8 cellular contexts compared by ENCODE assay signal in genomic region chr19:2782936-2783780, GRCh38. TPM values are rescaled to one million over a fixed set of nuclear protein-coding genes. Genes with fewer than 3 reads are reported as not detected.
DNase-seq lines count a peak whose midpoint lies in the region; ATAC-seq, FAIRE-seq and TF ChIP-seq lines count a peak whose summit lies in the region.

Gene SGTA (minus strand): TSS chr19:2783273. CDS start chr19:2769068, 14,205 bp downstream.

- H3K36me3 ChIP-seq in trophoblast cell (ENCODE audit: control insufficient read depth in 1 of 2, insufficient read depth in 2 of 2, low read length in 2 of 2) (peaks cover 14% of the 10 kb centered on the region in 2 experiments), transverse colon (no peaks in the 10 kb centered on the region)

- peak within 1 kb of the TSS; percentile 100 for H2AK5ac ChIP-seq in trophoblast cell (ENCODE audit: low read length)

- peak; percentile 32 to 70 (median 49) for TF ChIP-seq CTCF in transverse colon (IDR thresholded peaks at IDR 0.05)

- peak within 1 kb of the TSS; percentile 95 for H2BK120ac ChIP-seq in trophoblast cell (ENCODE audit: insufficient read depth, low read length, poor library complexity)

- no peaks in the 10 kb centered on the region for H3K9me3 ChIP-seq in trophoblast cell (ENCODE audit: insufficient read depth, low read depth, low read length)
- no peaks in the 10 kb centered on the region for H3K9me3 ChIP-seq in transverse colon

- H3K4me3 ChIP-seq in trophoblast cell (ENCODE audit: low read depth, low read length) (peak within 1 kb of the TSS; percentile 90), transverse colon (peak within 1 kb of the TSS; percentile 88 to 100 (median 98))

- TF ChIP-seq EP300 in transverse colon (IDR thresholded peaks at IDR 0.05; ENCODE audit: low read depth) = peak; percentile 28

- H3K27me3 ChIP-seq in trophoblast cell (ENCODE audit: insufficient read depth, low read length) (no peaks in the 10 kb centered on the region), transverse colon (no peaks in the 10 kb centered on the region)

- H2BK12ac ChIP-seq in trophoblast cell (ENCODE audit: low read length) = peak within 1 kb of the TSS; percentile 35

- H3K79me2 ChIP-seq in trophoblast cell (ENCODE audit: control insufficient read depth, insufficient read depth, low read length, poor library complexity) = peaks cover 49% of the 10 kb centered on the region

- H3K18ac ChIP-seq in trophoblast cell (ENCODE audit: low read length) = peak within 1 kb of the TSS; percentile 97

- H3K14ac ChIP-seq in trophoblast cell (ENCODE audit: low read length) = peak within 1 kb of the TSS; percentile 98

- peak within 1 kb of the TSS; percentile 94 for H2BK5ac ChIP-seq in trophoblast cell (ENCODE audit: low read depth, low read length, poor library complexity)

- peak within 1 kb of the TSS; percentile 100 for H3K4ac ChIP-seq in trophoblast cell (ENCODE audit: low read depth, low read length)

- WGBS in adipose tissue, 3 donors = 0 to 1% (median 1%) methylated on average over 62 to 68 of the region's 68 CpGs
- no CpG with 5 or more reads among the region's 68 CpGs for WGBS in trophoblast cell (ENCODE audit: extremely low coverage, insufficient coverage, insufficient read length)
- 0 to 1% methylated on average over 2 to 43 of the region's 68 CpGs for WGBS in transverse colon (ENCODE audit: low coverage in 1 of 2), 2 donors

- H3K27ac ChIP-seq in adipose tissue (ENCODE audit: low read depth, low read length) (no peak within 1 kb of the TSS), trophoblast cell (ENCODE audit: low read depth, low read length) (peak within 1 kb of the TSS; percentile 32), transverse colon (peak within 1 kb of the TSS; percentile 92 to 99 (median 96))

- H4K12ac ChIP-seq in trophoblast cell (ENCODE audit: low read depth, low read length) = peak within 1 kb of the TSS; percentile 92

- H3K36me3 Mint-ChIP-seq in T-cell = no peaks in the 10 kb centered on the region

- H3K9ac ChIP-seq in trophoblast cell (ENCODE audit: low read length) = peak within 1 kb of the TSS; percentile 92

- FAIRE-seq in GM12891 (lab: Jason Lieb, UNC) = peak; percentile 100

- peak within 1 kb of the TSS; percentile 90 for H3K4me2 ChIP-seq in trophoblast cell (ENCODE audit: low read length)

- ATAC-seq in HG02840 (IDR thresholded peaks at IDR 0.05; ENCODE audit: low FRiP score, unreplicated experiment) (peak; percentile 73), T-cell (replicated peaks in 1 of 4) (peak; percentile 56 to 72 (median 69))

- no peaks in the 10 kb centered on the region for H3K9me3 Mint-ChIP-seq in T-cell

- H3K23ac ChIP-seq in trophoblast cell (ENCODE audit: low read length) = no peak within 1 kb of the TSS

- H3K4me1 Mint-ChIP-seq in T-cell = peaks cover 51 to 67% (median 64%) of the 10 kb centered on the region in 3 donors

- in situ Hi-C loops in transverse colon (cut with MboI; ENCODE audit: low pct_ligation_motif_present in 1 of 4, low pct_unique_long_range_greater_than_20kb in 1 of 4, low sequenced_read_pairs in 3 of 4) = no loop called here

- H3K4me3 Mint-ChIP-seq in T-cell = peak within 1 kb of the TSS; percentile 82 to 86 (median 84)

- H4K8ac ChIP-seq in trophoblast cell (ENCODE audit: low read depth, low read length) = peak within 1 kb of the TSS; percentile 96

- H3K79me1 ChIP-seq in trophoblast cell (ENCODE audit: low read length) = peaks cover 10% of the 10 kb centered on the region

- no peaks in the 10 kb centered on the region for H3K27me3 Mint-ChIP-seq in T-cell

- CTCF ChIA-PET in T-cell (lab: Charles Lee) = interaction anchor here in 1 of 2 donors (0.5 to 0.8 kb wide), 2 partner anchors 135 to 1204 kb away, joined by 3 read pairs; no protein-coding TSS in a partner anchor

- peak; percentile 97 for DNase-seq in GM12891 (ENCODE audit: insufficient read length, low spot score)
- DNase-seq in NCI-H1436 treated with DMSO at 0.1 percent for 48 hours (lab: John Stamatoyannopoulos, UW) = peak; percentile 94
- DNase-seq in T-cell = peak; percentile 91 to 98 (median 95)
- DNase-seq in cardiac septum (ENCODE audit: low spot score) = peak; percentile 99
- peak; percentile 99 to 100 for DNase-seq in trophoblast cell
- DNase-seq in transverse colon = peak; percentile 99

- H2AFZ ChIP-seq in trophoblast cell (ENCODE audit: insufficient read depth, low read length, poor library complexity) = peak within 1 kb of the TSS; percentile 96

- POLR2A ChIA-PET in T-cell (lab: Charles Lee) = no interaction called here

- peak within 1 kb of the TSS; percentile 97 for H4K91ac ChIP-seq in trophoblast cell (ENCODE audit: low read depth, low read length)

- H3K4me1 ChIP-seq in trophoblast cell (ENCODE audit: control insufficient read depth in 1 of 2, insufficient read depth in 2 of 2, low read length in 2 of 2) (peaks cover 5 to 11% of the 10 kb centered on the region in 2 experiments), transverse colon (peaks cover 7 to 52% (median 32%) of the 10 kb centered on the region in 4 donors)

- H3K27ac Mint-ChIP-seq in T-cell = peak within 1 kb of the TSS; percentile 90 to 96

- TF ChIP-seq POLR2A in GM12891 (IDR thresholded peaks at IDR 0.05; ENCODE audit: low read depth, low read length) = peak; percentile 59
- TF ChIP-seq POLR2A in transverse colon (IDR thresholded peaks at IDR 0.05) = peak; percentile 86

- intact Hi-C loops in cardiac septum (cut with DNase I) (no loop called here), transverse colon (cut with DNase I; ENCODE audit: low total_unique reads) (loop anchor here (10.0 kb wide), 1 partner anchor 758 kb away; no protein-coding TSS in a partner anchor)

TF ChIP-seq in GM12891, 5 proteins besides CTCF, POLR2A, EP300 and RAD21:
- TF ChIP-seq POLR2AphosphoS5 (IDR thresholded peaks at IDR 0.05; ENCODE audit: low read depth, low read length) = no peak
- TF ChIP-seq POU2F2 (IDR thresholded peaks at IDR 0.05; ENCODE audit: low read depth, low read length) = 0 out of 2 replicates have a peak, but pooled peaks have one; percentile 25
- peak; percentile 54 for TF ChIP-seq TAF1 (IDR thresholded peaks at IDR 0.05; ENCODE audit: low read depth, low read length)
- peak; percentile 66 for TF ChIP-seq PAX5 (IDR thresholded peaks at IDR 0.05; ENCODE audit: insufficient read depth, low read length, severe bottlenecking)
- peak; percentile 69 for TF ChIP-seq SPI1 (IDR thresholded peaks at IDR 0.05; ENCODE audit: low read depth, low read length)

RNA-seq across cellular contexts. Expression of gene SGTA, which starts in this region (rescaled TPM):
- polyA plus RNA-seq in GM12891 (2012; ENCODE audit: low read depth, missing spikeins) = 46.3 TPM
- total RNA-seq in T-cell = 10 to 100 TPM; 28.9 to 42.5 (median 36.7) TPM
- 10 to 100 TPM; 37.0 to 49.7 (median 45.7) TPM for polyA plus RNA-seq in adipose tissue
- 54.1 TPM for total RNA-seq in cardiac septum
- 104 and 107 TPM in 2 replicates for polyA plus RNA-seq in trophoblast cell (2013)
- 10 to 100 TPM; 37.0 to 66.6 (median 47.5) TPM for total RNA-seq in transverse colon
